14 cellular contexts compared by ENCODE assay signal in genomic region chr22:37409557-37409956, GRCh38. TPM values are rescaled to one million over a fixed set of nuclear protein-coding genes. Genes with fewer than 3 reads are reported as not detected.
"Had no signal": no experiment of that assay in that cellular context is flagged by ENCODE, and none has a peak within 500 bp of the region (broad histone marks: within the 10 kb centered on the region; RNA-seq: fewer than 3 reads in every experiment).

No MANE protein-coding gene starts in this region.

- H3K27ac ChIP-seq: brain microvascular endothelial cell, coronary artery, hepatocyte, thoracic aorta, uterus had no signal

- H3K4me1 ChIP-seq: uterus had no signal

- ATAC-seq: esophagus mucosa, left lobe of liver had no signal

- H3K36me3 ChIP-seq: brain microvascular endothelial cell, thoracic aorta, uterus had no signal

- H3K9me3 ChIP-seq: thoracic aorta, uterus had no signal

- DNase-seq: activated CD4-positive, alpha-beta T cell treated with anti-CD3 and anti-CD28 coated beads, Interleukin-2, amount 50 U/mL, for 1 hour; activated naive CD4-positive, alpha-beta T cell treated with Interleukin-2 at 50 U/mL for 16 hours; activated T-cell treated with anti-CD3 and anti-CD28 coated beads for 4 hours; brain microvascular endothelial cell; islet precursor cell; nephron progenitor cell; T-helper 2 cell; uterus had no signal

- H3K27me3 ChIP-seq: brain microvascular endothelial cell, hepatocyte, uterus had no signal

- H3K4me3 ChIP-seq: coronary artery, hepatocyte, thoracic aorta, uterus had no signal

RNA-seq across cellular contexts. Expression of gene ELFN2, which starts 17.7 kb away (rescaled TPM):
- total RNA-seq: esophagus mucosa, mesenteric fat pad, thoracic aorta had no signal
